6 cellular contexts compared by ENCODE assay signal in genomic region chr17:38747385-38748328, GRCh38. TPM values are rescaled to one million over a fixed set of nuclear protein-coding genes. Genes with fewer than 3 reads are reported as not detected.
A peak's percentile ranks its signal among the peaks of the same experiment; 100 is the strongest.
DNase-seq lines count a peak whose midpoint lies in the region; ATAC-seq, FAIRE-seq and TF ChIP-seq lines count a peak whose summit lies in the region.

No MANE protein-coding gene starts in this region.

- no peak for FAIRE-seq in H54 (lab: Jason Lieb, UNC)

- H3K4me3 ChIP-seq in Panc1 (ENCODE audit: low read depth in 2 of 2, low read length in 2 of 2) (peak overlapping the region; percentile 73 to 75), right cardiac atrium (ENCODE audit: low read length) (peak overlapping the region; percentile 85), urinary bladder (ENCODE audit: low read depth, low read length) (peak overlapping the region; percentile 67)

- intact Hi-C loops in Panc1 (cut with micrococcal nuclease; ENCODE audit: unreplicated experiment) (no loop called here), right cardiac atrium (cut with DNase I) (no loop called here)

- peak overlapping the region; percentile 88 for H3K9ac ChIP-seq in ES-I3 (ENCODE audit: low read depth, low read length)

- no peaks in the 10 kb centered on the region for H3K9me3 ChIP-seq in ES-I3 (ENCODE audit: control insufficient read depth, insufficient read depth, low read length)
- H3K9me3 ChIP-seq in Panc1 (ENCODE audit: control insufficient read depth, insufficient read depth, low read depth, low read length) = no peaks in the 10 kb centered on the region
- no peaks in the 10 kb centered on the region for H3K9me3 ChIP-seq in right cardiac atrium (ENCODE audit: control insufficient read depth, low read length)

- no peaks in the 10 kb centered on the region for H3K27me3 ChIP-seq in Panc1 (ENCODE audit: control insufficient read depth, insufficient read depth, low read length)
- H3K27me3 ChIP-seq in right cardiac atrium (ENCODE audit: control insufficient read depth, insufficient read depth) = no peaks in the 10 kb centered on the region

- WGBS in right cardiac atrium = 1% methylated on average over 79 of the region's 79 CpGs
- WGBS in urinary bladder = under 1% methylated on average over 79 of the region's 79 CpGs

- POLR2A ChIA-PET in Panc1 (lab: Charles Lee) = no interaction called here

- H3K36me3 ChIP-seq in ES-I3 (ENCODE audit: insufficient read depth, low read length) = no peaks in the 10 kb centered on the region
- peaks cover 2% of the 10 kb centered on the region; the same call in 1 of the 2 replicates for H3K36me3 ChIP-seq in Panc1 (ENCODE audit: control insufficient read depth, insufficient read depth, low read length)
- H3K36me3 ChIP-seq in urinary bladder (ENCODE audit: insufficient read depth) = no peaks in the 10 kb centered on the region

- ATAC-seq in Panc1 (no peak), right cardiac atrium (peak in 1 of 2 donors; percentile 0)

- no peak for DNase-seq in Panc1 (ENCODE audit: low read depth, low spot score)
- peak; percentile 69 to 89 (median 85) for DNase-seq in right cardiac atrium
- no peak for DNase-seq in stimulated activated CD4-positive, alpha-beta T cell treated with anti-CD3 and anti-CD28 coated beads, Interleukin-4, amount 100 ng/mL, for 4 hours
- no peak for DNase-seq in H54 (ENCODE audit: insufficient read length, low spot score)

- no TSS peak for BruUV-seq in Panc1 (replicated peaks; lab: Mats Ljungman, UMichigan)

- H3K27ac ChIP-seq in Panc1 (ENCODE audit: low read length) = peak overlapping the region; percentile 83
- H3K27ac ChIP-seq in right cardiac atrium (ENCODE audit: low read length) = peak overlapping the region; percentile 71
- peak overlapping the region; percentile 44 for H3K27ac ChIP-seq in urinary bladder (ENCODE audit: low read depth)

- CTCF ChIA-PET in Panc1 (lab: Charles Lee) = no interaction called here

- no peak for TF ChIP-seq POLR2A in H54 (IDR thresholded peaks at IDR 0.05; ENCODE audit: low read depth, low read length)

- in situ Hi-C loops in Panc1 (cut with HindIII; ENCODE audit: low pct_unique_long_range_greater_than_20kb, low sequenced_read_pairs) = no loop called here

- H3K4me1 ChIP-seq in ES-I3 (ENCODE audit: insufficient read depth, low read length) (peaks cover 20% of the 10 kb centered on the region), Panc1 (ENCODE audit: control insufficient read depth, insufficient read depth, low read length) (peaks cover 29% of the 10 kb centered on the region), right cardiac atrium (ENCODE audit: control insufficient read depth, insufficient read depth, low read length) (peaks cover 10% of the 10 kb centered on the region), urinary bladder (ENCODE audit: insufficient read depth) (peaks cover 1% of the 10 kb centered on the region)

- TF ChIP-seq CTCF in Panc1 (IDR thresholded peaks at IDR 0.05) = no peak

RNA-seq across cellular contexts. Expression of gene PCGF2, which starts 0.5 kb away (rescaled TPM):
- total RNA-seq in Panc1 (2021; ENCODE audit: unreplicated experiment) (43.9 TPM), right cardiac atrium (10 to 100 TPM; 28.2 to 48.4 (median 34.7) TPM), urinary bladder (8.2 TPM)
- 64.8 TPM for polyA plus RNA-seq in Panc1 (2012; ENCODE audit: insufficient read length)
- polyA plus RNA-seq in right cardiac atrium (34.3 TPM), urinary bladder (26.5 TPM)

RNA-seq across cellular contexts. Expression of gene PSMB3, which starts 4.9 kb away (rescaled TPM):
- total RNA-seq in Panc1 (2021; ENCODE audit: unreplicated experiment) (233 TPM), right cardiac atrium (100 to 1,000 TPM; 134 to 167 (median 146) TPM), urinary bladder (97.5 TPM)
- polyA plus RNA-seq in Panc1 (2012; ENCODE audit: insufficient read length) = 236 TPM
- polyA plus RNA-seq in right cardiac atrium (247 TPM), urinary bladder (202 TPM)

RNA-seq across cellular contexts. Expression of gene CISD3, which starts 17.5 kb away (rescaled TPM):
- total RNA-seq in Panc1 (2021; ENCODE audit: unreplicated experiment) (45.0 TPM), right cardiac atrium (10 to 100 TPM; 43.7 to 74.6 (median 67.9) TPM), urinary bladder (1.6 TPM)
- polyA plus RNA-seq in Panc1 (2012; ENCODE audit: insufficient read length) = 39.3 TPM
- polyA plus RNA-seq in right cardiac atrium (78.1 TPM), urinary bladder (40.6 TPM)

RNA-seq across cellular contexts. Expression of gene MLLT6, which starts 42.6 kb away (rescaled TPM):
- 50.6 TPM for total RNA-seq in Panc1 (2021; ENCODE audit: unreplicated experiment)
- polyA plus RNA-seq in Panc1 (2012; ENCODE audit: insufficient read length) = 38.4 TPM
- 100 to 1,000 TPM in 2 of 4 donors, 10 to 100 TPM in 2; 80.7 to 108 (median 94.2) TPM for total RNA-seq in right cardiac atrium
- 81.2 TPM for polyA plus RNA-seq in right cardiac atrium
- total RNA-seq in urinary bladder = 38.5 TPM
- polyA plus RNA-seq in urinary bladder = 67.8 TPM

RNA-seq across cellular contexts. Expression of gene PIP4K2B, which starts 51.7 kb away (rescaled TPM):
- 42.3 TPM for total RNA-seq in Panc1 (2021; ENCODE audit: unreplicated experiment)
- 39.2 TPM for polyA plus RNA-seq in Panc1 (2012; ENCODE audit: insufficient read length)
- 10 to 100 TPM; 39.2 to 50.0 (median 46.2) TPM for total RNA-seq in right cardiac atrium
- 28.2 TPM for polyA plus RNA-seq in right cardiac atrium
- total RNA-seq in urinary bladder = 47.0 TPM
- 35.8 TPM for polyA plus RNA-seq in urinary bladder

Comparison
In these comparisons a context has a peak if more than half of its experiments do, and no peak if none do; other contexts are left out.
1. DNase-seq: peak in right cardiac atrium (3 of 3); none in Panc1 (single experiment), stimulated activated CD4-positive, alpha-beta T cell treated with anti-CD3 and anti-CD28 coated beads, Interleukin-4, amount 100 ng/mL, for 4 hours (0 of 2) and H54 (single experiment).
2. RNA of gene CISD3, which starts 17.5 kb away (total RNA-seq): 43.7 to 74.6 TPM in right cardiac atrium and 45.0 TPM in Panc1 (single experiment); 1.6 TPM in urinary bladder (single experiment); every median in the first group is over 10 times any median in the second.
3. Peak in every context shown above with its lines, with median percentiles within 50 percentile points of each other: H3K27ac ChIP-seq and H3K4me3 ChIP-seq.